Comparison of ENCODE assay signal across 15 cellular contexts in genomic region chr6:147161974-147162495, GRCh38. TPM values are rescaled to one million over a fixed set of nuclear protein-coding genes. Genes with fewer than 3 reads are reported as not detected.
DNase-seq lines count a peak whose midpoint lies in the region; ATAC-seq, FAIRE-seq and TF ChIP-seq lines count a peak whose summit lies in the region.
"Had no signal": no experiment of that assay in that cellular context is flagged by ENCODE, and none has a peak within 500 bp of the region (broad histone marks: within the 10 kb centered on the region; RNA-seq: fewer than 3 reads in every experiment).

No MANE protein-coding gene starts in this region.

- TF ChIP-seq CTCF in NB4 (IDR thresholded peaks at IDR 0.05; ENCODE audit: low read depth, low read length) (no peak), astrocyte (IDR thresholded peaks at IDR 0.05; ENCODE audit: insufficient read depth, low read depth, low read length) (no peak), foreskin fibroblast (IDR thresholded peaks at IDR 0.05; ENCODE audit: low read depth, low read length) (no peak), WTC11 (IDR thresholded peaks at IDR 0.05) (no peak)

- H3K4me3 ChIP-seq in ACC112 (ENCODE audit: low read depth, low read length) (no peak overlapping the region), NB4 (ENCODE audit: low read depth, low read length) (no peak overlapping the region), astrocyte (ENCODE audit: insufficient read depth, low read depth, low read length) (no peak overlapping the region), foreskin fibroblast (ENCODE audit: low read depth in 1 of 2, low read length in 2 of 2) (no peak overlapping the region)
- H3K4me3 ChIP-seq: left lung had no signal

- POLR2A ChIA-PET in WTC11 (lab: Charles Lee) = no interaction called here

- TF ChIP-seq POLR2A in NB4 (IDR thresholded peaks at IDR 0.05; ENCODE audit: extremely low read depth, insufficient read length) = no peak

- CTCF ChIA-PET in WTC11 (lab: Charles Lee) = interaction anchor here (0.6 kb wide), 1 partner anchor 551 kb away, joined by 4 read pairs; no protein-coding TSS in a partner anchor
- CTCF ChIA-PET in activated naive CD4-positive, alpha-beta T cell treated with anti-CD3 and anti-CD28 coated beads, Interleukin-2, amount 10 ng/mL, durations not matched to agents 7 days and 5 days (lab: Charles Lee) = no interaction called here

- H3K36me3 Mint-ChIP-seq in astrocyte (ENCODE audit: low read depth, unreplicated experiment) = no peaks in the 10 kb centered on the region
- H3K36me3 Mint-ChIP-seq in WTC11 = no peaks in the 10 kb centered on the region
- H3K36me3 Mint-ChIP-seq in activated naive CD4-positive, alpha-beta T cell treated with anti-CD3 and anti-CD28 coated beads, Interleukin-2, amount 10 ng/mL, durations not matched to agents 7 days and 5 days = no peaks in the 10 kb centered on the region
- H3K36me3 Mint-ChIP-seq in effector memory CD8-positive, alpha-beta T cell (ENCODE audit: insufficient read depth) = no peaks in the 10 kb centered on the region

- peaks cover 4% of the 10 kb centered on the region for H3K4me1 Mint-ChIP-seq in astrocyte (ENCODE audit: low read depth, unreplicated experiment)
- no peaks in the 10 kb centered on the region for H3K4me1 Mint-ChIP-seq in WTC11
- H3K4me1 Mint-ChIP-seq in activated naive CD4-positive, alpha-beta T cell treated with anti-CD3 and anti-CD28 coated beads, Interleukin-2, amount 10 ng/mL, durations not matched to agents 7 days and 5 days = no peaks in the 10 kb centered on the region
- peaks cover 0 to 2% of the 10 kb centered on the region in 2 donors for H3K4me1 Mint-ChIP-seq in effector memory CD8-positive, alpha-beta T cell (ENCODE audit: low read depth in 2 of 2)
- H3K4me1 Mint-ChIP-seq: H9 had no signal

- H3K4me3 Mint-ChIP-seq in astrocyte (ENCODE audit: unreplicated experiment) = no peak overlapping the region
- no peak overlapping the region for H3K4me3 Mint-ChIP-seq in WTC11
- H3K4me3 Mint-ChIP-seq in activated naive CD4-positive, alpha-beta T cell treated with anti-CD3 and anti-CD28 coated beads, Interleukin-2, amount 10 ng/mL, durations not matched to agents 7 days and 5 days = no peak overlapping the region
- no peak overlapping the region for H3K4me3 Mint-ChIP-seq in effector memory CD8-positive, alpha-beta T cell
- H3K4me3 Mint-ChIP-seq: activated CD8-positive, alpha-beta T cell treated with anti-CD3 and anti-CD28 coated beads for 36 hours; H9 had no signal

- H3K4me2 ChIP-seq in astrocyte (ENCODE audit: low read length) = no peak overlapping the region

- H3K27ac Mint-ChIP-seq in astrocyte (ENCODE audit: unreplicated experiment) (no peak overlapping the region), WTC11 (no peak overlapping the region)
- no peak overlapping the region for H3K27ac Mint-ChIP-seq in activated naive CD4-positive, alpha-beta T cell treated with anti-CD3 and anti-CD28 coated beads, Interleukin-2, amount 10 ng/mL, durations not matched to agents 7 days and 5 days
- peak overlapping the region in 1 of 2 donors; percentile 36 for H3K27ac Mint-ChIP-seq in effector memory CD8-positive, alpha-beta T cell
- H3K27ac Mint-ChIP-seq: activated CD8-positive, alpha-beta T cell treated with anti-CD3 and anti-CD28 coated beads for 36 hours; H9 had no signal

- H3K27me3 ChIP-seq in ACC112 (ENCODE audit: insufficient read depth, low read length) (no peaks in the 10 kb centered on the region), astrocyte (ENCODE audit: insufficient read depth, low read length) (no peaks in the 10 kb centered on the region)
- H3K27me3 ChIP-seq: left lung had no signal

- no peaks in the 10 kb centered on the region for H3K9me3 Mint-ChIP-seq in astrocyte (ENCODE audit: unreplicated experiment)
- peaks cover 11% of the 10 kb centered on the region for H3K9me3 Mint-ChIP-seq in WTC11
- no peaks in the 10 kb centered on the region for H3K9me3 Mint-ChIP-seq in activated naive CD4-positive, alpha-beta T cell treated with anti-CD3 and anti-CD28 coated beads, Interleukin-2, amount 10 ng/mL, durations not matched to agents 7 days and 5 days
- H3K9me3 Mint-ChIP-seq in effector memory CD8-positive, alpha-beta T cell = no peaks in the 10 kb centered on the region
- H3K9me3 Mint-ChIP-seq: activated CD8-positive, alpha-beta T cell treated with anti-CD3 and anti-CD28 coated beads for 36 hours; H9 had no signal

- ATAC-seq in WTC11 (no peak), HG03571 (IDR thresholded peaks at IDR 0.05; ENCODE audit: unreplicated experiment) (no peak)
- ATAC-seq in effector memory CD8-positive, alpha-beta T cell (replicated peaks) = no peak
- ATAC-seq: activated CD8-positive, alpha-beta T cell treated with anti-CD3 and anti-CD28 coated beads for 36 hours; left lung had no signal

- no peaks in the 10 kb centered on the region for H3K9me3 ChIP-seq in astrocyte (ENCODE audit: insufficient read depth, low read depth, low read length)
- H3K9me3 ChIP-seq: left lung had no signal

- H2AFZ ChIP-seq in ACC112 (ENCODE audit: low read length, unreplicated experiment) = peak overlapping the region; percentile 26
- no peak overlapping the region for H2AFZ ChIP-seq in astrocyte (ENCODE audit: low read depth, low read length)

- H3K9ac ChIP-seq in astrocyte (ENCODE audit: low read length) = no peak overlapping the region

- DNase-seq in NB4 (ENCODE audit: low read depth) = peak; percentile 53
- peak; percentile 74 for DNase-seq in astrocyte (ENCODE audit: low read depth)
- DNase-seq in foreskin fibroblast = peak; percentile 69 to 80
- DNase-seq in WTC11 (ENCODE audit: low spot score) = no peak
- DNase-seq in activated naive CD4-positive, alpha-beta T cell treated with anti-CD3 and anti-CD28 coated beads, Interleukin-2, amount 10 ng/mL, durations not matched to agents 7 days and 5 days = no peak
- no peak for DNase-seq in effector memory CD8-positive, alpha-beta T cell
- DNase-seq: activated CD8-positive, alpha-beta T cell treated with anti-CD3 and anti-CD28 coated beads for 36 hours; activated gamma-delta T cell treated with Interleukin-2 at 50 U/mL for 16 hours; DMS79 treated with DMSO at 0.1 percent for 48 hours; H9; left lung; NCI-H187 treated with DMSO at 0.1 percent for 48 hours; T-helper 2 cell had no signal

- no peaks in the 10 kb centered on the region for H3K79me2 ChIP-seq in ACC112 (ENCODE audit: control insufficient read depth, insufficient read depth, low read length, unreplicated experiment)
- H3K79me2 ChIP-seq in astrocyte (ENCODE audit: insufficient read depth, low read length) = no peaks in the 10 kb centered on the region

- no peaks in the 10 kb centered on the region for H4K20me1 ChIP-seq in astrocyte (ENCODE audit: insufficient read depth, low read length)

- H3K27ac ChIP-seq in ACC112 (ENCODE audit: low read depth, low read length) (peak overlapping the region; percentile 91), astrocyte (ENCODE audit: low read depth, low read length) (peak overlapping the region; percentile 17)
- H3K27ac ChIP-seq: left lung had no signal

- no peaks in the 10 kb centered on the region for H3K36me3 ChIP-seq in ACC112 (ENCODE audit: insufficient read depth, low read length)
- H3K36me3 ChIP-seq in astrocyte (ENCODE audit: insufficient read depth, low read length) = no peaks in the 10 kb centered on the region
- H3K36me3 ChIP-seq: left lung had no signal

- H3K27me3 Mint-ChIP-seq in astrocyte (ENCODE audit: low read depth, unreplicated experiment) (no peaks in the 10 kb centered on the region), WTC11 (ENCODE audit: low read depth) (no peaks in the 10 kb centered on the region)
- H3K27me3 Mint-ChIP-seq in activated naive CD4-positive, alpha-beta T cell treated with anti-CD3 and anti-CD28 coated beads, Interleukin-2, amount 10 ng/mL, durations not matched to agents 7 days and 5 days = no peaks in the 10 kb centered on the region
- H3K27me3 Mint-ChIP-seq in effector memory CD8-positive, alpha-beta T cell = peaks cover 4 to 12% of the 10 kb centered on the region in 2 donors
- H3K27me3 Mint-ChIP-seq: activated CD8-positive, alpha-beta T cell treated with anti-CD3 and anti-CD28 coated beads for 36 hours had no signal

- FAIRE-seq in astrocyte (lab: Jason Lieb, UNC) = peak; percentile 60

- H3K4me1 ChIP-seq in ACC112 (ENCODE audit: control insufficient read depth, insufficient read depth, low read length, unreplicated experiment) (peaks cover 45% of the 10 kb centered on the region), astrocyte (ENCODE audit: insufficient read depth, low read length) (peaks cover 3% of the 10 kb centered on the region)
- H3K4me1 ChIP-seq: left lung had no signal

TF ChIP-seq in WTC11, 78 proteins besides CTCF, POLR2A, EP300 and RAD21:
- TF ChIP-seq, protein P1, sequence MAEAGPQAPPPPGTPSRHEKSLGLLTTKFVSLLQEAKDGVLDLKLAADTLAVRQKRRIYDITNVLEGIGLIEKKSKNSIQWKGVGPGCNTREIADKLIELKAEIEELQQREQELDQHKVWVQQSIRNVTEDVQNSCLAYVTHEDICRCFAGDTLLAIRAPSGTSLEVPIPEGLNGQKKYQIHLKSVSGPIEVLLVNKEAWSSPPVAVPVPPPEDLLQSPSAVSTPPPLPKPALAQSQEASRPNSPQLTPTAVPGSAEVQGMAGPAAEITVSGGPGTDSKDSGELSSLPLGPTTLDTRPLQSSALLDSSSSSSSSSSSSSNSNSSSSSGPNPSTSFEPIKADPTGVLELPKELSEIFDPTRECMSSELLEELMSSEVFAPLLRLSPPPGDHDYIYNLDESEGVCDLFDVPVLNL (CRISPR knock-in tag; IDR thresholded peaks at IDR 0.05; ENCODE audit: borderline replicate concordance, low read depth) = no peak
- TF ChIP-seq CREB1 (CRISPR knock-in tag; IDR thresholded peaks at IDR 0.05) = no peak
- no peak for TF ChIP-seq ZSCAN18 (CRISPR knock-in tag; IDR thresholded peaks at IDR 0.05)
- TF ChIP-seq NR2C2 (CRISPR knock-in tag; IDR thresholded peaks at IDR 0.05) = no peak
- TF ChIP-seq ZNF263 (CRISPR knock-in tag; IDR thresholded peaks at IDR 0.05; ENCODE audit: low read depth) = no peak

RNA-seq across cellular contexts. Expression of gene STXBP5, which starts 42.2 kb away (rescaled TPM):
- 21.8 and 25.7 TPM in 2 replicates for total RNA-seq in astrocyte
- total RNA-seq in WTC11 (2021) = 9.9 to 13.2 TPM (median 9.9 TPM) in 3 replicates

Comparison
In these comparisons a context has a peak if more than half of its experiments do, and no peak if none do; other contexts are left out.
1. DNase-seq: peak in NB4 (single experiment), astrocyte (single experiment) and foreskin fibroblast (2 of 2); none in WTC11 (single experiment), activated naive CD4-positive, alpha-beta T cell treated with anti-CD3 and anti-CD28 coated beads, Interleukin-2, amount 10 ng/mL, durations not matched to agents 7 days and 5 days (single experiment) and effector memory CD8-positive, alpha-beta T cell (0 of 3).